Comparison of ENCODE assay signal across 8 cellular contexts in genomic region chr16:2148714-2149629, GRCh38.
A peak's percentile ranks its signal among the peaks of the same experiment; 100 is the strongest.
DNase-seq lines count a peak whose midpoint lies in the region; ATAC-seq and TF ChIP-seq lines count a peak whose summit lies in the region.

No MANE protein-coding gene starts in this region.

- ATAC-seq in memory B cell (ENCODE audit: low read depth) (peak; percentile 16), GM18511 (IDR thresholded peaks at IDR 0.05; ENCODE audit: unreplicated experiment) (no peak), GM18861 (IDR thresholded peaks at IDR 0.05; ENCODE audit: unreplicated experiment) (no peak)

- TF ChIP-seq CTCF in LNCaP clone FGC (IDR thresholded peaks at IDR 0.05; ENCODE audit: control insufficient read depth, extremely low read depth, insufficient read depth) (0 out of 2 replicates have a peak, but pooled peaks have one; percentile 15), astrocyte of the spinal cord (IDR thresholded peaks at IDR 0.05; ENCODE audit: low read depth, low read length) (no peak)

- no peaks in the 10 kb centered on the region for H3K27me3 Mint-ChIP-seq in memory B cell

- peak overlapping the region; percentile 76 for H3K4me3 ChIP-seq in LNCaP clone FGC (ENCODE audit: low read depth, low read length)
- H3K4me3 ChIP-seq in astrocyte of the spinal cord (ENCODE audit: low read depth, low read length) = peak overlapping the region; percentile 17

- H3K4me3 Mint-ChIP-seq in memory B cell = peak overlapping the region; percentile 57

- DNase-seq in ELR (ENCODE audit: low read depth) = peak; percentile 59
- no peak for DNase-seq in LNCaP clone FGC (ENCODE audit: low read depth)
- no peak for DNase-seq in astrocyte of the spinal cord (ENCODE audit: low read depth, low spot score)
- no peak for DNase-seq in memory B cell (ENCODE audit: low spot score in 2 of 2)
- no peak for DNase-seq in cerebellar nuclear complex (lab: John Stamatoyannopoulos, UW)
- no peak for DNase-seq in UCSD-AML1 (lab: John Stamatoyannopoulos, UW; ENCODE audit: unreplicated experiment)

- in situ Hi-C loops in astrocyte of the spinal cord (cut with HindIII; ENCODE audit: low sequenced_read_pairs) = no loop called here

- H3K9me3 Mint-ChIP-seq in memory B cell = no peaks in the 10 kb centered on the region

- H3K27ac Mint-ChIP-seq in memory B cell = no peak overlapping the region

- H3K36me3 Mint-ChIP-seq in memory B cell = peaks cover 3% of the 10 kb centered on the region

- peaks cover 25% of the 10 kb centered on the region for H3K4me1 Mint-ChIP-seq in memory B cell
